ENCODE assay signal across 18 cellular contexts in the genomic region with DNA sequence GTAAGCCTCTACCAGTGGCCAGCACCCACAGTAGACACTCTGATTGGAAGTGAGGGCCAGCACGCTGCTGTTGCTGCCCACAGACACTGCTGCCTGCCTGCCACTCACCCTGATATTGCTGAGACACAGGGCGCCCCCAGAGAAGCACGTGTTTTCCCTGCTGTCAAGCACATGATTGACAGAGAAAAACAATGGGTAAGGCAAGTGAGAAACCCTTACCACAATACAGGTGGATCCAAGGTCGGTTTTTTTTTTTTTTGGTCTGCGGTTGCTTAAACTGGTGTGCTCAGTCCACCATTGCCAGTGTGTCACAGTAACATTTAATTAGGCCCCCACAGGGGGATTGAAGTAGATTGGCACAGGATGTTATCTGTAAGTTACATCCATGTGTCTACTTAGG.
DNase-seq lines count a peak whose midpoint lies in the region; ATAC-seq, FAIRE-seq and TF ChIP-seq lines count a peak whose summit lies in the region.
"Had no signal": no experiment of that assay in that cellular context is flagged by ENCODE, and none has a peak within 500 bp of the region (broad histone marks: within the 10 kb centered on the region; RNA-seq: fewer than 3 reads in every experiment).

No MANE protein-coding gene starts in this region.

- no peaks in the 10 kb centered on the region for H3K9me3 Mint-ChIP-seq in CD4-positive, alpha-beta T cell

- no peak overlapping the region for H3K4me3 Mint-ChIP-seq in CD4-positive, alpha-beta T cell
- H3K4me3 Mint-ChIP-seq: CD4-positive, alpha-beta memory T cell had no signal

- no peak for DNase-seq in CD4-positive, alpha-beta T cell
- DNase-seq in OCI-LY7 (ENCODE audit: low spot score): peak; percentile 85
- DNase-seq in dorsolateral prefrontal cortex: peak in 2 of 10 donors; percentile 23 to 27
- peak in 1 of 6 donors; percentile 55 for DNase-seq in pancreas
- DNase-seq in Kasumi-1 (lab: John Stamatoyannopoulos, UW): no peak
- no peak for DNase-seq in HuH-7 (ENCODE audit: low spot score)
- DNase-seq: AML-193; CD4-positive, alpha-beta memory T cell; DMS79 treated with DMSO at 0.1 percent for 48 hours; GDM1; GM23248; MM.1S; NCI-H1105 treated with DMSO at 0.1 percent for 48 hours; NCI-H2029; NCI-H524 had no signal

- WGBS in pancreas, 2 donors: 34 to 39% methylated on average over 5 of the region's 5 CpGs

- no peaks in the 10 kb centered on the region for H3K9me2 ChIP-seq in OCI-LY7 (ENCODE audit: insufficient read depth, low read length)

- H3K4me1 Mint-ChIP-seq in CD4-positive, alpha-beta T cell (ENCODE audit: low read depth): peaks cover 23% of the 10 kb centered on the region

- no TSS peak for BruUV-seq in OCI-LY7 (replicated peaks; lab: Mats Ljungman, UMichigan)

- H3K27me3 Mint-ChIP-seq in CD4-positive, alpha-beta T cell: no peaks in the 10 kb centered on the region
- H3K27me3 Mint-ChIP-seq: CD4-positive, alpha-beta memory T cell had no signal

- no peak for TF ChIP-seq CTCF in CD4-positive, alpha-beta T cell (IDR thresholded peaks at IDR 0.05)
- TF ChIP-seq CTCF in OCI-LY7 (conservative IDR thresholded peaks at IDR 0.05; ENCODE audit: low read length) (no peak), dorsolateral prefrontal cortex (IDR thresholded peaks at IDR 0.05 in 54 of 56, conservative IDR thresholded peaks at IDR 0.05 in 2 of 56; ENCODE audit: low read depth in 1 of 56, partially characterized antibody in 56 of 56) (no peak), pancreas (IDR thresholded peaks at IDR 0.05) (no peak)

- peaks cover 5% of the 10 kb centered on the region; the same call in 1 of the 2 replicates for H3K79me2 ChIP-seq in OCI-LY7 (ENCODE audit: insufficient read depth, low read depth, low read length)

- intact Hi-C loops in CD4-positive, alpha-beta T cell (cut with DNase I, micrococcal nuclease): no loop called here
- intact Hi-C loops in OCI-LY7 (cut with micrococcal nuclease; ENCODE audit: unreplicated experiment): no loop called here
- intact Hi-C loops in dorsolateral prefrontal cortex (cut with DNase I): loop anchor here in 1 of 2 donors (5.0 kb wide), 1 partner anchor 118 kb away; a partner anchor contains a TSS
- intact Hi-C loops in pancreas (cut with DNase I): no loop called here

- H3K36me3 ChIP-seq in OCI-LY7 (ENCODE audit: insufficient read depth, low read length): peaks cover 36% of the 10 kb centered on the region; the same call in 1 of the 2 replicates
- H3K36me3 ChIP-seq in pancreas: peaks cover 0 to 15% (median 0%) of the 10 kb centered on the region in 3 donors

- CTCF ChIA-PET in CD4-positive, alpha-beta T cell (lab: Charles Lee): no interaction called here
- CTCF ChIA-PET in OCI-LY7 (lab: Charles Lee; ENCODE audit: unreplicated experiment): no interaction called here

- H3K4me3 ChIP-seq in OCI-LY7 (ENCODE audit: low read depth, low read length, poor library complexity, severe bottlenecking) (no peak overlapping the region), dorsolateral prefrontal cortex (no peak overlapping the region), pancreas (no peak overlapping the region)
- H3K4me3 ChIP-seq: GM23248 had no signal

- H3K4me1 ChIP-seq in OCI-LY7 (ENCODE audit: insufficient read depth, low read length, poor library complexity, severe bottlenecking) (peaks cover 54% of the 10 kb centered on the region), pancreas (peaks cover 0 to 10% (median 3%) of the 10 kb centered on the region in 3 donors)

- no peaks in the 10 kb centered on the region for H3K27me3 ChIP-seq in CD4-positive, alpha-beta T cell (ENCODE audit: control insufficient read depth, insufficient read depth, low read length)
- H3K27me3 ChIP-seq in dorsolateral prefrontal cortex (no peaks in the 10 kb centered on the region), pancreas (no peaks in the 10 kb centered on the region)

- no peak overlapping the region for H2AFZ ChIP-seq in OCI-LY7 (ENCODE audit: low read length)
- H2AFZ ChIP-seq: GM23248 had no signal

- H4K20me1 ChIP-seq in OCI-LY7 (ENCODE audit: insufficient read depth, low read length): no peaks in the 10 kb centered on the region

- H3K9me3 ChIP-seq in CD4-positive, alpha-beta T cell (ENCODE audit: control insufficient read depth, low read length): no peaks in the 10 kb centered on the region
- H3K9me3 ChIP-seq in OCI-LY7 (ENCODE audit: low read length) (no peaks in the 10 kb centered on the region), pancreas (no peaks in the 10 kb centered on the region)

- no peak overlapping the region for H3K27ac ChIP-seq in CD4-positive, alpha-beta T cell (ENCODE audit: low read depth, low read length)
- H3K27ac ChIP-seq in OCI-LY7 (ENCODE audit: low read depth, low read length, poor library complexity, severe bottlenecking) (peak overlapping the region; percentile 57), dorsolateral prefrontal cortex (peak overlapping the region in 53 of 59 donors; percentile 2 to 100 (median 97)), pancreas (peak overlapping the region in 1 of 4 donors; percentile 39)
- H3K27ac ChIP-seq: GM23248, KMS-11 had no signal

- peak overlapping the region; percentile 12 for H3K27ac Mint-ChIP-seq in CD4-positive, alpha-beta T cell

- H3K4me2 ChIP-seq in OCI-LY7 (ENCODE audit: low read length): peak overlapping the region; percentile 43
- H3K4me2 ChIP-seq: KMS-11 had no signal

- POLR2A ChIA-PET in CD4-positive, alpha-beta T cell (lab: Charles Lee): no interaction called here
- POLR2A ChIA-PET in OCI-LY7 (lab: Charles Lee): no interaction called here

- ATAC-seq in CD4-positive, alpha-beta T cell (ENCODE audit: poor library complexity): no peak
- ATAC-seq in pancreas (peak; percentile 53 to 72 (median 62)), GM21423 (IDR thresholded peaks at IDR 0.05; ENCODE audit: unreplicated experiment) (no peak)

- no peak for FAIRE-seq in pancreas (lab: Jason Lieb, UNC)
- FAIRE-seq: D721Med had no signal

- H3K36me3 Mint-ChIP-seq in CD4-positive, alpha-beta T cell (ENCODE audit: low read depth): peaks cover 85% of the 10 kb centered on the region

Comparison
In these comparisons a context has a peak if more than half of its experiments do, and no peak if none do; other contexts are left out.
1. ATAC-seq: peak in pancreas (4 of 4); none in CD4-positive, alpha-beta T cell (single experiment) and GM21423 (single experiment).